Comparison of ENCODE assay signal across 1 cellular context in the genomic region with DNA sequence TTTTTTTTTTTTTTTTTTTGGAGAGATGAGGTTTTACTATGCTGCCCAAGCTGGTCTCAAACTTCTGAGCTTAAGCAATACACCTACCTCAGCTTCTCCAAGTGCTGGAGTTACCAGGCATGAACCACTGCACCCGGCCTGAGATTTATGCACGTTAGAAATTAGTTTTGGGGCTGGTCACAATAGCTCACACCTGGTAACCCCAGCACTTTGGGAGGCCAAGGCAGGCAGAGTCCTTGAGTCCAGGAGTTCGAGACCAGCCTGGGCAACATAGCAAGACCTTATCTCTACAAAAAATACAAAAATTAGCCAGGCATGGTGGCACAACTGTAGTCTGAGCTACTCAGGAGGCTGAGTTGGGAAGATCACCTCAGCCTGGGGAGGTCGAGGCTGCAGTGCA.
TF ChIP-seq lines count a peak whose summit lies in the region.

No MANE protein-coding gene starts in this region.

TF ChIP-seq in WTC11, 78 proteins besides CTCF, POLR2A, EP300 and RAD21:
- TF ChIP-seq ZNF396 (CRISPR knock-in tag; IDR thresholded peaks at IDR 0.05; ENCODE audit: borderline replicate concordance) (no peak), ZNF121 (CRISPR knock-in tag; IDR thresholded peaks at IDR 0.05) (0 out of 2 replicates have a peak, but pooled peaks have one; percentile 44)
